Comparison of ENCODE assay signal across 13 cellular contexts in the genomic region with DNA sequence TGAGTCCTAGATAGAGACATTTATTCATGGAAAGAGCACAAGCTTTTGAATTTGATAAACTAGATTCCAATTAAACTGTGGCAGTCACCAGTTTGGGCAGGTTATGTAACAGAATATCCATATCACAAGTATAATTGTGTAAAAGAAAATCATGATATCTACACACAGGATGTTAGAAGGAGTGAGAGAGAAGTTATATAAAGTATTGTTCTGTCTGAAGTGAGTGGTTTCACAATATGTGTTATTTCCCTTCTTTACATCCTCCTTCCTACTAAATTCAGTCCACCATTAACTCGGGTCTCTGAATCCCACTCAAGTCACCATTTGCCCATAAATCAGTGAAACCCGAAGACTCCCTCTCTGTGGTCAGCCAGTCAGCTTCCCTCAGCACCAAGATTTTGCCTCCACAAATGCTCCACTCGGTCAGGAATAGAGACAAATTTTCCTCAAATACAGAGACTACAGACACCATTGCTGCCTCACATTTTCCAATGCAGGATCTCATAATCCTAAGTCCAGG. TPM values are rescaled to one million over a fixed set of nuclear protein-coding genes. Genes with fewer than 3 reads are reported as not detected.
DNase-seq lines count a peak whose midpoint lies in the region; ATAC-seq and TF ChIP-seq lines count a peak whose summit lies in the region.
"Had no signal": no experiment of that assay in that cellular context is flagged by ENCODE, and none has a peak within 500 bp of the region (broad histone marks: within the 10 kb centered on the region; RNA-seq: fewer than 3 reads in every experiment).

No MANE protein-coding gene starts in this region.

- H3K4me1 Mint-ChIP-seq in CD4-positive, CD25-positive, alpha-beta regulatory T cell, result peaks cover 18 to 55% (median 45%) of the 10 kb centered on the region in 4 donors
- peaks cover 51% of the 10 kb centered on the region for H3K4me1 Mint-ChIP-seq in activated T-helper 2 cell treated with anti-CD3 and anti-CD28 coated beads, Interferon-gamma antibody, Interleukin-2, Interleukin-4, amounts not matched to agents 10 μg/mL and 5 μg/mL and 100 μg/mL, durations not matched to agents 14 hours and 24 hours and 36 hours (ENCODE audit: low read depth)

- no peaks in the 10 kb centered on the region for H3K27me3 ChIP-seq in CD4-positive, CD25-positive, alpha-beta regulatory T cell (ENCODE audit: control insufficient read depth, insufficient read depth, low read length)
- peaks cover 6% of the 10 kb centered on the region for H3K27me3 ChIP-seq in mucosa of stomach (ENCODE audit: control insufficient read depth, insufficient read depth, low read length)
- H3K27me3 ChIP-seq: thyroid gland had no signal

- peak overlapping the region; percentile 94 to 96 (median 95) for H3K27ac Mint-ChIP-seq in CD4-positive, CD25-positive, alpha-beta regulatory T cell
- H3K27ac Mint-ChIP-seq in activated T-helper 2 cell treated with anti-CD3 and anti-CD28 coated beads, Interferon-gamma antibody, Interleukin-2, Interleukin-4, amounts not matched to agents 10 μg/mL and 5 μg/mL and 100 μg/mL, durations not matched to agents 14 hours and 24 hours and 36 hours, result peak overlapping the region; percentile 74

- peak overlapping the region; percentile 82 for H3K27ac ChIP-seq in CD4-positive, CD25-positive, alpha-beta regulatory T cell (ENCODE audit: insufficient read depth, low read length, poor library complexity, severe bottlenecking)
- H3K27ac ChIP-seq: parathyroid adenoma, thyroid gland had no signal

- ATAC-seq in CD4-positive, CD25-positive, alpha-beta regulatory T cell (ENCODE audit: low read depth in 2 of 2), result no peak
- no peak for ATAC-seq in GM18517 (IDR thresholded peaks at IDR 0.05; ENCODE audit: unreplicated experiment)
- ATAC-seq in SK-N-SH treated with all-trans-retinoic acid at 6 μM for 48 hours, result no peak

- H3K36me3 ChIP-seq in CD4-positive, CD25-positive, alpha-beta regulatory T cell (ENCODE audit: control insufficient read depth, insufficient read depth, low read length), result peaks cover 2% of the 10 kb centered on the region
- no peaks in the 10 kb centered on the region for H3K36me3 ChIP-seq in mucosa of stomach (ENCODE audit: control insufficient read depth, insufficient read depth, low read length)
- H3K36me3 ChIP-seq: thyroid gland had no signal

- peaks cover 0 to 2% (median 0%) of the 10 kb centered on the region in 7 donors for H3K9me3 Mint-ChIP-seq in CD4-positive, CD25-positive, alpha-beta regulatory T cell
- H3K9me3 Mint-ChIP-seq in activated T-helper 2 cell treated with anti-CD3 and anti-CD28 coated beads, Interferon-gamma antibody, Interleukin-2, Interleukin-4, amounts not matched to agents 10 μg/mL and 5 μg/mL and 100 μg/mL, durations not matched to agents 14 hours and 24 hours and 36 hours, result no peaks in the 10 kb centered on the region

- no peak for TF ChIP-seq CTCF in GM12875 (IDR thresholded peaks at IDR 0.05; ENCODE audit: borderline replicate concordance, insufficient read depth, low read depth, low read length)

- H3K4me1 ChIP-seq in CD4-positive, CD25-positive, alpha-beta regulatory T cell (ENCODE audit: control insufficient read depth, insufficient read depth, low read length, poor library complexity, severe bottlenecking), result peaks cover 18% of the 10 kb centered on the region
- peaks cover 14% of the 10 kb centered on the region for H3K4me1 ChIP-seq in mucosa of stomach (ENCODE audit: control insufficient read depth, insufficient read depth, low read length)
- H3K4me1 ChIP-seq: parathyroid adenoma, thyroid gland had no signal

- H3K36me3 Mint-ChIP-seq in CD4-positive, CD25-positive, alpha-beta regulatory T cell, result peaks cover 3% of the 10 kb centered on the region
- peaks cover 19% of the 10 kb centered on the region for H3K36me3 Mint-ChIP-seq in activated T-helper 2 cell treated with anti-CD3 and anti-CD28 coated beads, Interferon-gamma antibody, Interleukin-2, Interleukin-4, amounts not matched to agents 10 μg/mL and 5 μg/mL and 100 μg/mL, durations not matched to agents 14 hours and 24 hours and 36 hours (ENCODE audit: low read depth)

- DNase-seq in CD4-positive, CD25-positive, alpha-beta regulatory T cell, result peak in 2 of 3 donors; percentile 36 to 53
- DNase-seq in activated T-helper 2 cell treated with anti-CD3 and anti-CD28 coated beads, Interferon-gamma antibody, Interleukin-2, Interleukin-4, amounts not matched to agents 10 μg/mL and 5 μg/mL and 100 μg/mL, durations not matched to agents 14 hours and 24 hours and 36 hours (ENCODE audit: low spot score), result no peak
- DNase-seq in SIG-M5 (lab: John Stamatoyannopoulos, UW) (no peak), head of caudate nucleus (no peak)
- DNase-seq: activated CD4-positive, alpha-beta T cell treated with anti-CD3 and anti-CD28 coated beads for 4 hours; NCI-H1048; Right ventricle myocardium superior; thyroid gland had no signal

- peak overlapping the region; percentile 92 for H3K4me3 ChIP-seq in CD4-positive, CD25-positive, alpha-beta regulatory T cell (ENCODE audit: low read depth, low read length)
- H3K4me3 ChIP-seq in GM12875 (ENCODE audit: low read depth, low read length), result peak overlapping the region; percentile 66
- H3K4me3 ChIP-seq in mucosa of stomach (ENCODE audit: low read length), result peak overlapping the region; percentile 85
- H3K4me3 ChIP-seq: thyroid gland had no signal

- H3K9me3 ChIP-seq in CD4-positive, CD25-positive, alpha-beta regulatory T cell (ENCODE audit: control insufficient read depth in 2 of 2, low read length in 2 of 2), result no peaks in the 10 kb centered on the region
- H3K9me3 ChIP-seq in mucosa of stomach (ENCODE audit: control insufficient read depth, low read length), result no peaks in the 10 kb centered on the region
- H3K9me3 ChIP-seq: thyroid gland had no signal

- intact Hi-C loops in activated T-helper 2 cell treated with anti-CD3 and anti-CD28 coated beads, Interferon-gamma antibody, Interleukin-2, Interleukin-4, amounts not matched to agents 10 μg/mL and 5 μg/mL and 100 μg/mL, durations not matched to agents 14 hours and 24 hours and 36 hours (cut with micrococcal nuclease), result loop anchor here (2.0 kb wide), 2 partner anchors 43 to 95 kb away; no protein-coding TSS in a partner anchor
- intact Hi-C loops in head of caudate nucleus (cut with DNase I), result no loop called here

- peak overlapping the region; percentile 79 for H3K9ac ChIP-seq in mucosa of stomach (ENCODE audit: low read length)
- H3K9ac ChIP-seq: parathyroid adenoma had no signal

- H3K4me3 Mint-ChIP-seq in CD4-positive, CD25-positive, alpha-beta regulatory T cell, result peak overlapping the region; percentile 89 to 97 (median 94)
- H3K4me3 Mint-ChIP-seq in activated T-helper 2 cell treated with anti-CD3 and anti-CD28 coated beads, Interferon-gamma antibody, Interleukin-2, Interleukin-4, amounts not matched to agents 10 μg/mL and 5 μg/mL and 100 μg/mL, durations not matched to agents 14 hours and 24 hours and 36 hours (ENCODE audit: low read depth), result peak overlapping the region; percentile 81

- H3K27me3 Mint-ChIP-seq in CD4-positive, CD25-positive, alpha-beta regulatory T cell, result peaks cover 5% of the 10 kb centered on the region
- peaks cover 37% of the 10 kb centered on the region for H3K27me3 Mint-ChIP-seq in activated T-helper 2 cell treated with anti-CD3 and anti-CD28 coated beads, Interferon-gamma antibody, Interleukin-2, Interleukin-4, amounts not matched to agents 10 μg/mL and 5 μg/mL and 100 μg/mL, durations not matched to agents 14 hours and 24 hours and 36 hours (ENCODE audit: low read depth)

TF ChIP-seq in SK-N-SH treated with all-trans-retinoic acid at 6 μM for 48 hours, 23 proteins besides CTCF, POLR2A, EP300 and RAD21:
- TF ChIP-seq CSDC2 (CRISPR knock-in tag; IDR thresholded peaks at IDR 0.05) (no peak), GLIS3 (CRISPR knock-in tag; IDR thresholded peaks at IDR 0.05) (no peak), ZNF70 (CRISPR knock-in tag; IDR thresholded peaks at IDR 0.05) (no peak), ESRRG (CRISPR knock-in tag; IDR thresholded peaks at IDR 0.05) (no peak)

RNA-seq across cellular contexts. Expression of a gene that starts 0.8 kb away (rescaled TPM):
- total RNA-seq in CD4-positive, CD25-positive, alpha-beta regulatory T cell, result 204 TPM
- 100 to 1,000 TPM in 2 of 4 donors, 10 to 100 TPM in 1, 1 to 10 TPM in 1; 6.1 to 234 (median 99.9) TPM for polyA plus RNA-seq in CD4-positive, CD25-positive, alpha-beta regulatory T cell
- total RNA-seq in activated T-helper 2 cell treated with anti-CD3 and anti-CD28 coated beads, Interferon-gamma antibody, Interleukin-2, Interleukin-4, amounts not matched to agents 10 μg/mL and 5 μg/mL and 100 μg/mL, durations not matched to agents 14 hours and 24 hours and 36 hours, result 1.6 and 2.7 TPM in 2 replicates

RNA-seq across cellular contexts. Expression of a gene that starts 28.5 kb away (rescaled TPM):
- total RNA-seq in CD4-positive, CD25-positive, alpha-beta regulatory T cell, result 20.3 TPM
- 10 to 100 TPM in 3 of 4 donors, 1 to 10 TPM in 1; 4.2 to 86.7 (median 21.8) TPM for polyA plus RNA-seq in CD4-positive, CD25-positive, alpha-beta regulatory T cell
- total RNA-seq in activated T-helper 2 cell treated with anti-CD3 and anti-CD28 coated beads, Interferon-gamma antibody, Interleukin-2, Interleukin-4, amounts not matched to agents 10 μg/mL and 5 μg/mL and 100 μg/mL, durations not matched to agents 14 hours and 24 hours and 36 hours, result 5.0 and 6.3 TPM in 2 replicates

Comparison
In these comparisons a context has a peak if more than half of its experiments do, and no peak if none do; other contexts are left out.
1. DNase-seq: peak in CD4-positive, CD25-positive, alpha-beta regulatory T cell (2 of 3); none in activated T-helper 2 cell treated with anti-CD3 and anti-CD28 coated beads, Interferon-gamma antibody, Interleukin-2, Interleukin-4, amounts not matched to agents 10 μg/mL and 5 μg/mL and 100 μg/mL, durations not matched to agents 14 hours and 24 hours and 36 hours (single experiment), SIG-M5 (single experiment) and head of caudate nucleus (0 of 42).
2. RNA of a gene that starts 0.8 kb away (total RNA-seq): 204 TPM in CD4-positive, CD25-positive, alpha-beta regulatory T cell (single experiment); 1.6 to 2.7 TPM in activated T-helper 2 cell treated with anti-CD3 and anti-CD28 coated beads, Interferon-gamma antibody, Interleukin-2, Interleukin-4, amounts not matched to agents 10 μg/mL and 5 μg/mL and 100 μg/mL, durations not matched to agents 14 hours and 24 hours and 36 hours; every median in the first group is over 10 times any median in the second.
3. Peak in every context shown above with its lines, with median percentiles within 50 percentile points of each other: H3K4me3 ChIP-seq.